In genomic region chr1:24021403-24022266, GRCh38 we compare ENCODE assay signal across 1 cellular context.
TF ChIP-seq lines count a peak whose summit lies in the region.

No MANE protein-coding gene starts in this region.

TF ChIP-seq in HepG2, 621 proteins besides CTCF, POLR2A, EP300 and RAD21 (continued from another document and continues in another):
- TF ChIP-seq KIAA2018 (CRISPR knock-in tag; IDR thresholded peaks at IDR 0.05; ENCODE audit: borderline replicate concordance) (no peak), ZNF34 (CRISPR knock-in tag; IDR thresholded peaks at IDR 0.05; ENCODE audit: borderline replicate concordance) (peak; percentile 19; the same call in 1 of the 2 replicates), ZNF646 (CRISPR knock-in tag; IDR thresholded peaks at IDR 0.05) (no peak), CHCHD3 (CRISPR knock-in tag; IDR thresholded peaks at IDR 0.05) (no peak), ZNF124 (CRISPR knock-in tag; IDR thresholded peaks at IDR 0.05) (no peak), CCDC6 (CRISPR knock-in tag; IDR thresholded peaks at IDR 0.05) (peak; percentile 64; the same call in 1 of the 2 replicates), MLXIP (CRISPR knock-in tag; IDR thresholded peaks at IDR 0.05; ENCODE audit: borderline replicate concordance) (no peak), ZNF430 (CRISPR knock-in tag; IDR thresholded peaks at IDR 0.05) (peak; percentile 49; the same call in 1 of the 2 replicates), ZNF512 (CRISPR knock-in tag; IDR thresholded peaks at IDR 0.05) (no peak), ZNF276 (CRISPR knock-in tag; IDR thresholded peaks at IDR 0.05; ENCODE audit: low read depth) (no peak), ZNF781 (CRISPR knock-in tag; IDR thresholded peaks at IDR 0.05; ENCODE audit: borderline replicate concordance, not compliant biosample characterization) (no peak), ZNF17 (CRISPR knock-in tag; IDR thresholded peaks at IDR 0.05) (no peak), PHF5A (CRISPR knock-in tag; IDR thresholded peaks at IDR 0.05; ENCODE audit: low read depth, unreplicated experiment) (peak; percentile 84), ZNF207 (IDR thresholded peaks at IDR 0.05; ENCODE audit: borderline replicate concordance) (no peak), THAP9 (CRISPR knock-in tag; IDR thresholded peaks at IDR 0.05; ENCODE audit: borderline replicate concordance) (no peak), FOXO4 (CRISPR knock-in tag; conservative IDR thresholded peaks at IDR 0.05) (no peak), MYC (CRISPR knock-in tag; IDR thresholded peaks at IDR 0.05; ENCODE audit: borderline replicate concordance) (peak; percentile 61), IRF2 (CRISPR knock-in tag; IDR thresholded peaks at IDR 0.05) (peak; percentile 89), BATF2 (CRISPR knock-in tag; IDR thresholded peaks at IDR 0.05) (no peak), ZNF550 (CRISPR knock-in tag; IDR thresholded peaks at IDR 0.05; ENCODE audit: borderline replicate concordance) (no peak), GATAD1 (CRISPR knock-in tag; IDR thresholded peaks at IDR 0.05) (0 out of 2 replicates have a peak, but pooled peaks have one; percentile 51)
